19 cellular contexts compared by ENCODE assay signal in the genomic region with DNA sequence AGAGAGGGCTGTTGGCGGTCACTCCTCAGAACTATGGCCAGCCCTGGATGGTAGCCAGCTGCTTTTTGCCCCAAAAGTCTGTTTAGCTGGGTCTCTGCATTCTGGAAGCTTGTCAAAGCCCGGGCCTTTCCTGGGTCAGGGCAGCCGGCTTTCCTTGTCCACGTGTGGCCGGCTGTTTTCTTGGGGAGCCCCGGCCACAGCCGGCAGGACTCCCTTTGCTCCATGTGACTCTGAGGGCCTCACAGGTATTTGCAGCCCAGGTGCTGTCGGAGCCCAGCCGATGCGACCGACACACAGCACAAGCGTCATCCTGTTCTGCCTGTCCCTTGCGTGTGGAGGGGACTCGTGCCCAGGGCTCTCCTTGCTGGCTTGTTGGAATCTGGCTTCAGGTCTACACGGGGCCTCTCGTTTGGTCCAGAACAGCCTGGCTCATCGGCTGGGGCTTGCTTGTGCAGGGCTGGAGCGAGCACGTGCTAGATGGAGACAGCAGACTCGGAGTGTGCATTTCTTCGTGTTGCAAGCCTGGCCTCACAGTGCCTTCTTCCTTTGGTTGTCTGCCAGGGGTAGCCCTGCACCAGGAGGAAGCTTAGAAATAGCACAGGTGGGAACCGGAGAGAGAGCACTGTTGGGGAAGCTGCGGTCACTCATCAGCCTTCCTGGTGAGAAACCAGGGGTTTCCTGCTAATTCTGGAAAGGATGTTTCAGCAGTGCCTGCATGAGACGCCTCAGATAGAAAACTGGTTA. TPM values are rescaled to one million over a fixed set of nuclear protein-coding genes. Genes with fewer than 3 reads are reported as not detected.
DNase-seq lines count a peak whose midpoint lies in the region; FAIRE-seq and TF ChIP-seq lines count a peak whose summit lies in the region.
"Had no signal": no experiment of that assay in that cellular context is flagged by ENCODE, and none has a peak within 500 bp of the region (broad histone marks: within the 10 kb centered on the region; RNA-seq: fewer than 3 reads in every experiment).

No MANE protein-coding gene starts in this region.

- H3K4me1 Mint-ChIP-seq in activated CD4-positive, alpha-beta T cell treated with anti-CD3 and anti-CD28 coated beads, Interleukin-2, amount 10 ng/mL, durations not matched to agents 7 days and 5 days, result peaks cover 24% of the 10 kb centered on the region
- peaks cover 19% of the 10 kb centered on the region for H3K4me1 Mint-ChIP-seq in activated CD4-positive, alpha-beta T cell treated with anti-CD3 and anti-CD28 coated beads, Interleukin-2, amount 10 ng/mL, durations not matched to agents 24 days and 14 days

- CTCF ChIA-PET in activated CD4-positive, alpha-beta T cell treated with anti-CD3 and anti-CD28 coated beads, Interleukin-2, amount 10 ng/mL, durations not matched to agents 7 days and 5 days (lab: Charles Lee), result no interaction called here

- H3K9me3 ChIP-seq in tibial nerve, result peaks cover 0 to 5% (median 0%) of the 10 kb centered on the region in 4 donors
- H3K9me3 ChIP-seq: adrenal gland, mucosa of descending colon had no signal

- no peak for TF ChIP-seq POLR2A in tibial nerve (IDR thresholded peaks at IDR 0.05)
- no peak for TF ChIP-seq POLR2A in H54 (IDR thresholded peaks at IDR 0.05; ENCODE audit: low read depth, low read length)

- intact Hi-C loops in activated CD4-positive, alpha-beta T cell treated with anti-CD3 and anti-CD28 coated beads, Interleukin-2, amount 10 ng/mL, durations not matched to agents 24 days and 14 days (cut with micrococcal nuclease), result no loop called here

- TF ChIP-seq CTCF in tibial nerve (IDR thresholded peaks at IDR 0.05), result no peak
- no peak for TF ChIP-seq CTCF in brain microvascular endothelial cell (IDR thresholded peaks at IDR 0.05; ENCODE audit: low read depth, low read length, missing control alignments)

- H3K4me3 ChIP-seq in tibial nerve, result no peak overlapping the region
- H3K4me3 ChIP-seq in brain microvascular endothelial cell (ENCODE audit: low read depth, low read length), result no peak overlapping the region
- H3K4me3 ChIP-seq: adrenal gland, mucosa of descending colon had no signal

- H3K27me3 Mint-ChIP-seq in activated CD4-positive, alpha-beta T cell treated with anti-CD3 and anti-CD28 coated beads, Interleukin-2, amount 10 ng/mL, durations not matched to agents 7 days and 5 days, result no peaks in the 10 kb centered on the region
- no peaks in the 10 kb centered on the region for H3K27me3 Mint-ChIP-seq in activated CD4-positive, alpha-beta T cell treated with anti-CD3 and anti-CD28 coated beads, Interleukin-2, amount 10 ng/mL, durations not matched to agents 24 days and 14 days

- H3K27ac ChIP-seq in cingulate gyrus (ENCODE audit: low read depth, low read length) (peak overlapping the region; percentile 86), tibial nerve (peak overlapping the region in 3 of 4 donors; percentile 33 to 86 (median 85)), brain microvascular endothelial cell (no peak overlapping the region)

- H3K27me3 ChIP-seq in tibial nerve (no peaks in the 10 kb centered on the region), brain microvascular endothelial cell (replicated peaks) (no peaks in the 10 kb centered on the region)
- H3K27me3 ChIP-seq: adrenal gland had no signal

- in situ Hi-C loops in brain microvascular endothelial cell (cut with HindIII; ENCODE audit: low pct_ligation_motif_present, low sequenced_read_pairs), result no loop called here

- H3K4me3 Mint-ChIP-seq in activated CD4-positive, alpha-beta T cell treated with anti-CD3 and anti-CD28 coated beads, Interleukin-2, amount 10 ng/mL, durations not matched to agents 7 days and 5 days, result no peak overlapping the region
- H3K4me3 Mint-ChIP-seq in activated CD4-positive, alpha-beta T cell treated with anti-CD3 and anti-CD28 coated beads, Interleukin-2, amount 10 ng/mL, durations not matched to agents 24 days and 14 days, result no peak overlapping the region
- H3K4me3 Mint-ChIP-seq: activated T-helper 1 cell treated with anti-CD3 and anti-CD28 coated beads, Interleukin-12 subunit alpha, Interleukin-12 subunit beta, Interleukin-2, Interleukin-4 antibody, amounts not matched to agents 30 ng/mL and 10 ng/mL and 1 ng/mL, durations not matched to agents 14 hours and 24 hours and 36 hours had no signal

- H3K4me1 ChIP-seq in tibial nerve, result peaks cover 0 to 33% (median 9%) of the 10 kb centered on the region in 4 donors

- peaks cover 16% of the 10 kb centered on the region for H3K36me3 Mint-ChIP-seq in activated CD4-positive, alpha-beta T cell treated with anti-CD3 and anti-CD28 coated beads, Interleukin-2, amount 10 ng/mL, durations not matched to agents 7 days and 5 days (ENCODE audit: low read depth)
- H3K36me3 Mint-ChIP-seq in activated CD4-positive, alpha-beta T cell treated with anti-CD3 and anti-CD28 coated beads, Interleukin-2, amount 10 ng/mL, durations not matched to agents 24 days and 14 days (ENCODE audit: low read depth), result peaks cover 29% of the 10 kb centered on the region

- H3K36me3 ChIP-seq in tibial nerve (peaks cover 0 to 76% (median 5%) of the 10 kb centered on the region in 3 donors), brain microvascular endothelial cell (replicated peaks) (peaks cover 28% of the 10 kb centered on the region)

- no peak for FAIRE-seq in H54 (lab: Jason Lieb, UNC)

- POLR2A ChIA-PET in activated CD4-positive, alpha-beta T cell treated with anti-CD3 and anti-CD28 coated beads, Interleukin-2, amount 10 ng/mL, durations not matched to agents 7 days and 5 days (lab: Charles Lee), result no interaction called here

- no peak for DNase-seq in activated CD4-positive, alpha-beta T cell treated with anti-CD3 and anti-CD28 coated beads, Interleukin-2, amount 10 ng/mL, durations not matched to agents 7 days and 5 days
- DNase-seq in activated CD4-positive, alpha-beta T cell treated with anti-CD3 and anti-CD28 coated beads, Interleukin-2, amount 10 ng/mL, durations not matched to agents 24 days and 14 days, result no peak
- peak; percentile 55 for DNase-seq in medulla oblongata (ENCODE audit: extremely low spot score)
- no peak for DNase-seq in tibial nerve (ENCODE audit: low spot score in 2 of 2)
- DNase-seq in brain microvascular endothelial cell, result no peak
- no peak for DNase-seq in ureter (ENCODE audit: low spot score)
- DNase-seq in H54 (ENCODE audit: insufficient read length, low spot score), result no peak
- DNase-seq: 8988T; activated CD4-positive, alpha-beta T cell treated with anti-CD3 and anti-CD28 coated beads for 4 hours; cortex of kidney; NCI-H1436; PC-3 had no signal

- H3K9me3 Mint-ChIP-seq in activated CD4-positive, alpha-beta T cell treated with anti-CD3 and anti-CD28 coated beads, Interleukin-2, amount 10 ng/mL, durations not matched to agents 7 days and 5 days, result peaks cover 1% of the 10 kb centered on the region
- peaks cover 2% of the 10 kb centered on the region for H3K9me3 Mint-ChIP-seq in activated CD4-positive, alpha-beta T cell treated with anti-CD3 and anti-CD28 coated beads, Interleukin-2, amount 10 ng/mL, durations not matched to agents 24 days and 14 days

- H3K27ac Mint-ChIP-seq in activated CD4-positive, alpha-beta T cell treated with anti-CD3 and anti-CD28 coated beads, Interleukin-2, amount 10 ng/mL, durations not matched to agents 7 days and 5 days, result peak overlapping the region; percentile 42
- no peak overlapping the region for H3K27ac Mint-ChIP-seq in activated CD4-positive, alpha-beta T cell treated with anti-CD3 and anti-CD28 coated beads, Interleukin-2, amount 10 ng/mL, durations not matched to agents 24 days and 14 days
- H3K27ac Mint-ChIP-seq: activated T-helper 1 cell treated with anti-CD3 and anti-CD28 coated beads, Interleukin-12 subunit alpha, Interleukin-12 subunit beta, Interleukin-2, Interleukin-4 antibody, amounts not matched to agents 30 ng/mL and 10 ng/mL and 1 ng/mL, durations not matched to agents 14 hours and 24 hours and 36 hours had no signal

- 83 to 84% methylated on average over 23 of the region's 24 CpGs for WGBS in tibial nerve, 2 donors

- no peak for TF ChIP-seq EP300 in tibial nerve (IDR thresholded peaks at IDR 0.05)

RNA-seq across cellular contexts. Expression of a gene that starts 51.4 kb away (rescaled TPM):
- not detected for total RNA-seq in activated CD4-positive, alpha-beta T cell treated with anti-CD3 and anti-CD28 coated beads, Interleukin-2, amount 10 ng/mL, durations not matched to agents 7 days and 5 days
- total RNA-seq in activated CD4-positive, alpha-beta T cell treated with anti-CD3 and anti-CD28 coated beads, Interleukin-2, amount 10 ng/mL, durations not matched to agents 24 days and 14 days, result not detected in 2 replicates
- total RNA-seq in tibial nerve (not detected), ureter (not detected)
- total RNA-seq: activated T-helper 1 cell treated with anti-CD3 and anti-CD28 coated beads, Interleukin-12 subunit alpha, Interleukin-12 subunit beta, Interleukin-2, Interleukin-4 antibody, amounts not matched to agents 30 ng/mL and 10 ng/mL and 1 ng/mL, durations not matched to agents 14 hours and 24 hours and 36 hours; adrenal gland; H4; mucosa of descending colon; NCI-H460; PC-3; T-helper 1 cell treated with Interleukin-12 subunit alpha and Interleukin-12 subunit beta and Interleukin-4 antibody, amounts not matched to agents 30 ng/mL and 1 ng/mL, for 36 hours had no signal
